2 cellular contexts compared by ENCODE assay signal in genomic region chr20:44271915-44272663, GRCh38.
TF ChIP-seq lines count a peak whose summit lies in the region.

No MANE protein-coding gene starts in this region.

TF ChIP-seq in K562, 482 proteins besides CTCF, POLR2A, EP300 and RAD21:
- no peak for TF ChIP-seq ATF3 (IDR thresholded peaks at IDR 0.05)
- TF ChIP-seq ATF3 (CRISPR knock-in tag; conservative IDR thresholded peaks at IDR 0.05): no peak
- no peak for TF ChIP-seq KDM5B (IDR thresholded peaks at IDR 0.05; ENCODE audit: insufficient replicate concordance, low read depth, low read length)
- TF ChIP-seq PRDM10 (IDR thresholded peaks at IDR 0.05; ENCODE audit: partially characterized antibody): no peak
- TF ChIP-seq TAL1 (IDR thresholded peaks at IDR 0.05): no peak
- no peak for TF ChIP-seq CTCFL (IDR thresholded peaks at IDR 0.05; ENCODE audit: borderline replicate concordance, insufficient read depth, low read depth, low read length, poor library complexity, severe bottlenecking)
- TF ChIP-seq SMAD4 (CRISPR knock-in tag; conservative IDR thresholded peaks at IDR 0.05): no peak
- TF ChIP-seq CREBBP (IDR thresholded peaks at IDR 0.05; ENCODE audit: low read depth, low read length): no peak
- no peak for TF ChIP-seq TRIM24 (IDR thresholded peaks at IDR 0.05)
- TF ChIP-seq ARID3A (IDR thresholded peaks at IDR 0.05; ENCODE audit: borderline replicate concordance, low read depth, low read length): no peak

TF ChIP-seq in neural cell, 6 proteins besides CTCF, POLR2A, EP300 and RAD21:
- TF ChIP-seq EZH2 (IDR thresholded peaks at IDR 0.05; ENCODE audit: borderline replicate concordance, insufficient read depth, low read length, poor library complexity, severe bottlenecking): no peak
- no peak for TF ChIP-seq TAF1 (IDR thresholded peaks at IDR 0.05; ENCODE audit: low read depth)
- no peak for TF ChIP-seq SMC3 (conservative IDR thresholded peaks at IDR 0.05; ENCODE audit: poor library complexity)
- TF ChIP-seq MXI1 (conservative IDR thresholded peaks at IDR 0.05; ENCODE audit: poor library complexity, severe bottlenecking): no peak
TF ChIP-seq in neural cell: peak in this region for 0.
